ENCODE assay signal across 1 cellular context in genomic region chr14:39382463-39382862, GRCh38.
TF ChIP-seq lines count a peak whose summit lies in the region.

No MANE protein-coding gene starts in this region.

TF ChIP-seq in GM23338, 12 proteins besides CTCF, POLR2A, EP300 and RAD21 (continued from another document):
- TF ChIP-seq, protein P1, sequence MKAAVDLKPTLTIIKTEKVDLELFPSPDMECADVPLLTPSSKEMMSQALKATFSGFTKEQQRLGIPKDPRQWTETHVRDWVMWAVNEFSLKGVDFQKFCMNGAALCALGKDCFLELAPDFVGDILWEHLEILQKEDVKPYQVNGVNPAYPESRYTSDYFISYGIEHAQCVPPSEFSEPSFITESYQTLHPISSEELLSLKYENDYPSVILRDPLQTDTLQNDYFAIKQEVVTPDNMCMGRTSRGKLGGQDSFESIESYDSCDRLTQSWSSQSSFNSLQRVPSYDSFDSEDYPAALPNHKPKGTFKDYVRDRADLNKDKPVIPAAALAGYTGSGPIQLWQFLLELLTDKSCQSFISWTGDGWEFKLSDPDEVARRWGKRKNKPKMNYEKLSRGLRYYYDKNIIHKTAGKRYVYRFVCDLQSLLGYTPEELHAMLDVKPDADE (IDR thresholded peaks at IDR 0.05) = no peak
- TF ChIP-seq STAT1 (IDR thresholded peaks at IDR 0.05; ENCODE audit: unreplicated experiment) = no peak
- no peak for TF ChIP-seq ZNF114 (CRISPR knock-in tag; IDR thresholded peaks at IDR 0.05)
- no peak for TF ChIP-seq ZNF331 (CRISPR knock-in tag; IDR thresholded peaks at IDR 0.05; ENCODE audit: low read depth)
- no peak for TF ChIP-seq JUNB (IDR thresholded peaks at IDR 0.05; ENCODE audit: unreplicated experiment)
- no peak for TF ChIP-seq EZH2 (IDR thresholded peaks at IDR 0.05; ENCODE audit: low read depth, unreplicated experiment)
- TF ChIP-seq POLR2AphosphoS5 (IDR thresholded peaks at IDR 0.05; ENCODE audit: low read depth) = no peak
TF ChIP-seq in GM23338: peak in this region for 0.
